In genomic region chr12:120413901-120414695, GRCh38 we compare ENCODE assay signal across 15 cellular contexts. TPM values are rescaled to one million over a fixed set of nuclear protein-coding genes. Genes with fewer than 3 reads are reported as not detected.
DNase-seq lines count a peak whose midpoint lies in the region; ATAC-seq and TF ChIP-seq lines count a peak whose summit lies in the region.
"Had no signal": no experiment of that assay in that cellular context is flagged by ENCODE, and none has a peak within 500 bp of the region (broad histone marks: within the 10 kb centered on the region; RNA-seq: fewer than 3 reads in every experiment).

No MANE protein-coding gene starts in this region.

- H3K4me1 Mint-ChIP-seq in stimulated activated naive B cell treated with anti-CD40 and anti-IgM and Interleukin-4, amounts not matched to agents 10 μg/mL and 1 μg/mL and 100 μg/mL, for 72 hours: no peaks in the 10 kb centered on the region
- H3K4me1 Mint-ChIP-seq: CD4-positive, CD25-positive, alpha-beta regulatory T cell had no signal

- H3K18ac ChIP-seq in neuronal stem cell (ENCODE audit: low read length): peak overlapping the region; percentile 95

- peak overlapping the region; percentile 31 for H3K4me2 ChIP-seq in neuronal stem cell (ENCODE audit: insufficient read depth, low read length, poor library complexity, severe bottlenecking)
- H3K4me2 ChIP-seq: SK-N-SH had no signal

- H3K36me3 ChIP-seq in adrenal gland (replicated peaks in 1 of 2): no peaks in the 10 kb centered on the region
- no peaks in the 10 kb centered on the region for H3K36me3 ChIP-seq in neuronal stem cell (replicated peaks in 1 of 2; ENCODE audit: control insufficient read depth in 2 of 2, insufficient read depth in 2 of 2, low read length in 2 of 2)

- CTCF ChIA-PET in HEK293T (lab: Yijun Ruan, JAX): interaction anchor here (1.0 kb wide), 1 partner anchor 47 kb away, joined by 3 read pairs; no protein-coding TSS in a partner anchor

- H2BK5ac ChIP-seq in neuronal stem cell (ENCODE audit: low read length): peak overlapping the region; percentile 88

- H3K4me3 Mint-ChIP-seq in stimulated activated naive B cell treated with anti-CD40 and anti-IgM and Interleukin-4, amounts not matched to agents 10 μg/mL and 1 μg/mL and 100 μg/mL, for 72 hours: no peak overlapping the region
- H3K4me3 Mint-ChIP-seq: activated naive CD4-positive, alpha-beta T cell treated with anti-CD3 and anti-CD28 coated beads for 36 hours; CD4-positive, CD25-positive, alpha-beta regulatory T cell had no signal

- TF ChIP-seq CTCF in adrenal gland (IDR thresholded peaks at IDR 0.05): no peak

- no peak overlapping the region for H3K4ac ChIP-seq in neuronal stem cell (ENCODE audit: low read length)

- DNase-seq in HEK293T (ENCODE audit: extremely low spot score) (no peak), adrenal gland (peak; percentile 30 to 68 (median 62)), hypothalamus (lab: John Stamatoyannopoulos, UW) (peak in 32 of 51 donors; percentile 3 to 66 (median 26)), neuronal stem cell (ENCODE audit: low spot score) (peak; percentile 85), AG08395 (ENCODE audit: low spot score) (no peak), middle frontal gyrus (ENCODE audit: extremely low spot score, low spot score) (no peak), MV-4-11 (lab: John Stamatoyannopoulos, UW) (no peak)
- no peak for DNase-seq in stimulated activated naive B cell treated with anti-CD40 and anti-IgM and Interleukin-4, amounts not matched to agents 10 μg/mL and 1 μg/mL and 100 μg/mL, for 72 hours
- DNase-seq: activated CD4-positive, alpha-beta T cell treated with anti-CD3 and anti-CD28 coated beads for 48 hours; activated naive CD4-positive, alpha-beta T cell treated with anti-CD3 and anti-CD28 coated beads for 36 hours; CD4-positive, CD25-positive, alpha-beta regulatory T cell; effector CD4-positive, alpha-beta T cell; NCI-H524; occipital lobe; SK-N-SH had no signal

- H3K27ac Mint-ChIP-seq in stimulated activated naive B cell treated with anti-CD40 and anti-IgM and Interleukin-4, amounts not matched to agents 10 μg/mL and 1 μg/mL and 100 μg/mL, for 72 hours: no peak overlapping the region
- H3K27ac Mint-ChIP-seq: activated naive CD4-positive, alpha-beta T cell treated with anti-CD3 and anti-CD28 coated beads for 36 hours; CD4-positive, CD25-positive, alpha-beta regulatory T cell had no signal

- POLR2A ChIA-PET in HEK293T (lab: Yijun Ruan, JAX): no interaction called here

- H3K79me1 ChIP-seq in neuronal stem cell (ENCODE audit: low read depth, low read length): no peaks in the 10 kb centered on the region

- H3K27me3 ChIP-seq in adrenal gland: no peaks in the 10 kb centered on the region
- H3K27me3 ChIP-seq in neuronal stem cell (ENCODE audit: control insufficient read depth in 3 of 3, insufficient read depth in 3 of 3, low read depth in 1 of 3, low read length in 3 of 3): no peaks in the 10 kb centered on the region

- H3K9ac ChIP-seq in neuronal stem cell (ENCODE audit: low read depth, low read length, poor library complexity): no peak overlapping the region
- H3K9ac ChIP-seq: SK-N-SH had no signal

- H3K27me3 Mint-ChIP-seq in stimulated activated naive B cell treated with anti-CD40 and anti-IgM and Interleukin-4, amounts not matched to agents 10 μg/mL and 1 μg/mL and 100 μg/mL, for 72 hours: peaks cover 16 to 32% of the 10 kb centered on the region in 2 donors

- H4K91ac ChIP-seq in neuronal stem cell (ENCODE audit: low read depth, low read length, poor library complexity): no peak overlapping the region

- no peak for TF ChIP-seq POLR2A in adrenal gland (IDR thresholded peaks at IDR 0.05)

- no peaks in the 10 kb centered on the region for H3K36me3 Mint-ChIP-seq in stimulated activated naive B cell treated with anti-CD40 and anti-IgM and Interleukin-4, amounts not matched to agents 10 μg/mL and 1 μg/mL and 100 μg/mL, for 72 hours
- H3K36me3 Mint-ChIP-seq: CD4-positive, CD25-positive, alpha-beta regulatory T cell had no signal

- H2BK15ac ChIP-seq in neuronal stem cell (ENCODE audit: low read length): no peak overlapping the region

- H2BK120ac ChIP-seq in neuronal stem cell (ENCODE audit: low read depth, low read length): no peak overlapping the region

- no peak overlapping the region for H2BK12ac ChIP-seq in neuronal stem cell (ENCODE audit: low read length)

- H3K14ac ChIP-seq in neuronal stem cell (ENCODE audit: low read length): no peak overlapping the region

- no peak overlapping the region for H3K4me3 ChIP-seq in adrenal gland
- H3K4me3 ChIP-seq in neuronal stem cell (ENCODE audit: low read length in 2 of 2): peak overlapping the region in 1 of 2 donors; percentile 22

- H3K27ac ChIP-seq in adrenal gland: peak overlapping the region in 2 of 5 donors; percentile 19 to 73
- peak overlapping the region; percentile 93 for H3K27ac ChIP-seq in neuronal stem cell (replicated peaks; ENCODE audit: low read length)

- H3K4me1 ChIP-seq in adrenal gland (replicated peaks in 1 of 2) (peaks cover 5 to 7% of the 10 kb centered on the region in 2 donors), neuronal stem cell (ENCODE audit: control insufficient read depth in 2 of 2, insufficient read depth in 1 of 2, low read depth in 1 of 2, low read length in 2 of 2) (peaks cover 9 to 10% of the 10 kb centered on the region in 2 donors)

- peak overlapping the region; percentile 83 for H2AFZ ChIP-seq in neuronal stem cell (ENCODE audit: low read length)

- no peak overlapping the region for H4K8ac ChIP-seq in neuronal stem cell (ENCODE audit: low read depth, low read length)

- H3K23ac ChIP-seq in neuronal stem cell (ENCODE audit: low read depth, low read length, poor library complexity): no peak overlapping the region

- intact Hi-C loops in adrenal gland (cut with DNase I): no loop called here

- ATAC-seq in stimulated activated naive B cell treated with anti-CD40 and anti-IgM and Interleukin-4, amounts not matched to agents 10 μg/mL and 1 μg/mL and 100 μg/mL, for 72 hours (replicated peaks): no peak

- no peak overlapping the region for H2AK5ac ChIP-seq in neuronal stem cell (ENCODE audit: low read depth, low read length)

- H3K9me3 Mint-ChIP-seq in stimulated activated naive B cell treated with anti-CD40 and anti-IgM and Interleukin-4, amounts not matched to agents 10 μg/mL and 1 μg/mL and 100 μg/mL, for 72 hours: no peaks in the 10 kb centered on the region
- H3K9me3 Mint-ChIP-seq: activated naive CD4-positive, alpha-beta T cell treated with anti-CD3 and anti-CD28 coated beads for 36 hours; CD4-positive, CD25-positive, alpha-beta regulatory T cell had no signal

- WGBS in adrenal gland, 4 donors: 31 to 41% (median 36%) methylated on average over 4 to 13 of the region's 13 CpGs
- no CpG with 5 or more reads among the region's 13 CpGs for WGBS in neuronal stem cell (ENCODE audit: extremely low coverage in 2 of 2, insufficient read length in 2 of 2, insufficient replicate concordance in 1 of 2), 2 donors

- no peaks in the 10 kb centered on the region for H3K9me3 ChIP-seq in adrenal gland (replicated peaks in 1 of 3)
- no peaks in the 10 kb centered on the region for H3K9me3 ChIP-seq in neuronal stem cell (replicated peaks in 1 of 2; ENCODE audit: control insufficient read depth in 2 of 2, insufficient read depth in 1 of 2, low read depth in 1 of 2, low read length in 2 of 2)
- H3K9me3 ChIP-seq: SK-N-SH had no signal

TF ChIP-seq in HEK293T, 16 proteins besides CTCF, POLR2A, EP300 and RAD21:
- TF ChIP-seq SUZ12 (IDR thresholded peaks at IDR 0.05): no peak
- TF ChIP-seq L3MBTL2 (conservative IDR thresholded peaks at IDR 0.05): peak; percentile 56; the same call in 1 of the 2 replicates

RNA-seq across cellular contexts. Expression of gene COX6A1, which starts 23.8 kb away (rescaled TPM):
- 1,000 to 10,000 TPM in 1 of 8 donors, 100 to 1,000 TPM in 7; 378 to 1,017 (median 587) TPM for total RNA-seq in adrenal gland
- 1,000 to 10,000 TPM in 1 of 3 donors, 100 to 1,000 TPM in 2; 504 to 1,577 (median 661) TPM for polyA plus RNA-seq in adrenal gland
- polyA plus RNA-seq in neuronal stem cell (2013, experiment 1 of 2): 664 TPM
- 679 TPM for polyA plus RNA-seq in neuronal stem cell (2013, experiment 2 of 2)

RNA-seq across cellular contexts. Expression of gene TRIAP1, which starts 32.1 kb away (rescaled TPM):
- 10 to 100 TPM in 7 of 8 donors, 1 to 10 TPM in 1; 8.2 to 28.8 (median 19.7) TPM for total RNA-seq in adrenal gland
- polyA plus RNA-seq in adrenal gland: 10 to 100 TPM; 19.2 to 35.6 (median 19.9) TPM
- polyA plus RNA-seq in neuronal stem cell (2013, experiment 1 of 2): 54.2 TPM
- polyA plus RNA-seq in neuronal stem cell (2013, experiment 2 of 2): 55.2 TPM

RNA-seq across cellular contexts. Expression of gene GATC, which starts 32.1 kb away (rescaled TPM):
- total RNA-seq in adrenal gland: 10 to 100 TPM; 21.9 to 43.6 (median 31.5) TPM
- 10 to 100 TPM in 1 of 3 donors, 1 to 10 TPM in 2; 9.0 to 29.8 (median 9.3) TPM for polyA plus RNA-seq in adrenal gland
- polyA plus RNA-seq in neuronal stem cell (2013, experiment 1 of 2): 27.6 TPM
- polyA plus RNA-seq in neuronal stem cell (2013, experiment 2 of 2): 28.7 TPM

RNA-seq across cellular contexts. Expression of gene MSI1, which starts 45.1 kb away (rescaled TPM):
- total RNA-seq in adrenal gland: 10 to 100 TPM in 3 of 8 donors, 1 to 10 TPM in 4, under 1 TPM in 1; 0.87 to 24.2 (median 8.4) TPM
- polyA plus RNA-seq in adrenal gland: 1 to 10 TPM in 2 of 3 donors, under 1 TPM in 1; 0.88 to 8.8 (median 6.6) TPM
- 104 TPM for polyA plus RNA-seq in neuronal stem cell (2013, experiment 1 of 2)
- polyA plus RNA-seq in neuronal stem cell (2013, experiment 2 of 2): 105 TPM
- total RNA-seq: CD4-positive, CD25-positive, alpha-beta regulatory T cell had no signal
- polyA plus RNA-seq: CD4-positive, CD25-positive, alpha-beta regulatory T cell had no signal

RNA-seq across cellular contexts. Expression of gene SRSF9, which starts 55.5 kb away (rescaled TPM):
- 100 to 1,000 TPM in 5 of 8 donors, 10 to 100 TPM in 3; 55.5 to 195 (median 140) TPM for total RNA-seq in adrenal gland
- polyA plus RNA-seq in adrenal gland: 100 to 1,000 TPM in 1 of 3 donors, 10 to 100 TPM in 2; 62.5 to 123 (median 75.4) TPM
- 234 TPM for polyA plus RNA-seq in neuronal stem cell (2013, experiment 1 of 2)
- 239 TPM for polyA plus RNA-seq in neuronal stem cell (2013, experiment 2 of 2)

Comparison
In these comparisons a context has a peak if more than half of its experiments do, and no peak if none do; other contexts are left out.
1. DNase-seq: peak in adrenal gland (7 of 7), hypothalamus (32 of 51) and neuronal stem cell (single experiment); none in HEK293T (single experiment), AG08395 (single experiment), middle frontal gyrus (single experiment), stimulated activated naive B cell treated with anti-CD40 and anti-IgM and Interleukin-4, amounts not matched to agents 10 μg/mL and 1 μg/mL and 100 μg/mL, for 72 hours (single experiment) and MV-4-11 (single experiment).